8 cellular contexts compared by ENCODE assay signal in genomic region chr2:148989882-148990493, GRCh38. TPM values are rescaled to one million over a fixed set of nuclear protein-coding genes. Genes with fewer than 3 reads are reported as not detected.
DNase-seq lines count a peak whose midpoint lies in the region; ATAC-seq and TF ChIP-seq lines count a peak whose summit lies in the region.

No MANE protein-coding gene starts in this region.

- TF ChIP-seq CTCF in cardiac fibroblast (IDR thresholded peaks at IDR 0.05; ENCODE audit: low read depth, low read length) (peak; percentile 67), kidney epithelial cell (IDR thresholded peaks at IDR 0.05; ENCODE audit: insufficient read depth, low read length, poor library complexity, severe bottlenecking) (peak; percentile 64)

- POLR2A ChIA-PET in T-cell (lab: Charles Lee) = interaction anchor here in 1 of 2 donors (0.6 kb wide), 1 partner anchor 420 kb away, joined by 3 read pairs; no protein-coding TSS in a partner anchor

- CTCF ChIA-PET in T-cell (lab: Charles Lee) = interaction anchor here (0.7 to 1.9 kb wide), 12 partner anchors 63 to 1055 kb away, joined by 3 to 22 read pairs (median 4); no protein-coding TSS in a partner anchor

- H3K4me1 Mint-ChIP-seq in T-cell = peaks cover 2 to 6% (median 4%) of the 10 kb centered on the region in 3 donors

- peaks cover 21% of the 10 kb centered on the region for H3K36me3 Mint-ChIP-seq in T-cell

- H3K36me3 ChIP-seq in kidney epithelial cell (ENCODE audit: control insufficient read depth, insufficient read depth, low read length) = no peaks in the 10 kb centered on the region

- H3K27me3 Mint-ChIP-seq in T-cell = no peaks in the 10 kb centered on the region

- H3K27ac Mint-ChIP-seq in T-cell = no peak overlapping the region

- H3K27me3 ChIP-seq in kidney epithelial cell (ENCODE audit: control insufficient read depth, insufficient read depth, low read length) = no peaks in the 10 kb centered on the region

- H3K4me3 ChIP-seq in cardiac fibroblast (replicated peaks in 1 of 2; ENCODE audit: low read depth in 2 of 2, low read length in 2 of 2) (no peak overlapping the region), kidney epithelial cell (ENCODE audit: low read depth, low read length) (no peak overlapping the region)

- peak; percentile 86 for DNase-seq in Ammon's horn (ENCODE audit: low spot score)
- DNase-seq in NCI-H1694 (lab: John Stamatoyannopoulos, UW) = peak; percentile 75
- DNase-seq in T-cell = peak in 32 of 34 experiments; percentile 5 to 58 (median 42)
- DNase-seq in cardiac fibroblast (ENCODE audit: low read depth in 2 of 2) = peak; percentile 91
- peak; percentile 50 for DNase-seq in kidney epithelial cell (ENCODE audit: low read depth)
- peak; percentile 7 to 34 for DNase-seq in stimulated activated CD4-positive, alpha-beta T cell treated with anti-CD3 and anti-CD28 coated beads, Interleukin-4, amount 100 ng/mL, for 4 hours

- peak; percentile 86 for ATAC-seq in GM18517 (IDR thresholded peaks at IDR 0.05; ENCODE audit: unreplicated experiment)
- ATAC-seq in HG02981 (IDR thresholded peaks at IDR 0.05; ENCODE audit: unreplicated experiment) = peak; percentile 87
- peak; percentile 52 to 86 (median 79) for ATAC-seq in T-cell (replicated peaks in 1 of 4)

- H3K9me3 Mint-ChIP-seq in T-cell = no peaks in the 10 kb centered on the region

- no peak overlapping the region for H3K4me3 Mint-ChIP-seq in T-cell

RNA-seq across cellular contexts. Expression of gene LYPD6B, which starts 48.5 kb away (rescaled TPM):
- total RNA-seq in T-cell (not detected), kidney epithelial cell (1.2 and 5.3 TPM in 2 replicates)

Comparison
In these comparisons a context has a peak if more than half of its experiments do, and no peak if none do; other contexts are left out.
1. DNase-seq: peak in every context shown above with its lines; median percentile 91 in cardiac fibroblast; 86 in Ammon's horn; 75 in NCI-H1694; 50 in kidney epithelial cell; 42 in T-cell; 20 in stimulated activated CD4-positive, alpha-beta T cell treated with anti-CD3 and anti-CD28 coated beads, Interleukin-4, amount 100 ng/mL, for 4 hours.